8 cellular contexts compared by ENCODE assay signal in the genomic region with DNA sequence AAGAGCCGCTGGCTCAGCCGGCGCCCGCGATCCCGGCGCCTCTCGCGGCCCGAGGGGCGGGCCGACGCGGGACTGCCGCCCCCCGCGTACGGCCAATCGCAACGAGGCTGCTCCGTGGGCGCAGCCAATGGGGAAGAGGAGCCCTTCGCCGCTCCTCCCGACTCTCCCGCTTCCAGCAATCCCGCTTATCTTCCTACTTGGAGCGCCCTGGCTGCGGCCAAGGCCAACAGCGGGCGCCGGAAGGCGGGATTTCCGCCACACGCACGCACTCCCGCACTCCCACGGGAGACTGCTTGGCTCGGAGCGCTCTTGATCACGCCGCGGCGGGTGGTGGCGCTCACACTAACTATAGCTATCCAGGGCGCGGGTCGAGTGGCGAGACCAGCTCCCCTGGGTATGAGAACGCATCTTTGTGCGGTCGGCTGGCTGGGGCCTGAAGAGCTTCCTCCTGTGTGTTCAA. TPM values are rescaled to one million over a fixed set of nuclear protein-coding genes. Genes with fewer than 3 reads are reported as not detected.
DNase-seq lines count a peak whose midpoint lies in the region; ATAC-seq and TF ChIP-seq lines count a peak whose summit lies in the region.
"Not testable (repeated sequence)": the region's sequence is repeated elsewhere in the genome, so short reads cannot be mapped to it uniquely, and the experiment has no call there.

A gene with protein sequence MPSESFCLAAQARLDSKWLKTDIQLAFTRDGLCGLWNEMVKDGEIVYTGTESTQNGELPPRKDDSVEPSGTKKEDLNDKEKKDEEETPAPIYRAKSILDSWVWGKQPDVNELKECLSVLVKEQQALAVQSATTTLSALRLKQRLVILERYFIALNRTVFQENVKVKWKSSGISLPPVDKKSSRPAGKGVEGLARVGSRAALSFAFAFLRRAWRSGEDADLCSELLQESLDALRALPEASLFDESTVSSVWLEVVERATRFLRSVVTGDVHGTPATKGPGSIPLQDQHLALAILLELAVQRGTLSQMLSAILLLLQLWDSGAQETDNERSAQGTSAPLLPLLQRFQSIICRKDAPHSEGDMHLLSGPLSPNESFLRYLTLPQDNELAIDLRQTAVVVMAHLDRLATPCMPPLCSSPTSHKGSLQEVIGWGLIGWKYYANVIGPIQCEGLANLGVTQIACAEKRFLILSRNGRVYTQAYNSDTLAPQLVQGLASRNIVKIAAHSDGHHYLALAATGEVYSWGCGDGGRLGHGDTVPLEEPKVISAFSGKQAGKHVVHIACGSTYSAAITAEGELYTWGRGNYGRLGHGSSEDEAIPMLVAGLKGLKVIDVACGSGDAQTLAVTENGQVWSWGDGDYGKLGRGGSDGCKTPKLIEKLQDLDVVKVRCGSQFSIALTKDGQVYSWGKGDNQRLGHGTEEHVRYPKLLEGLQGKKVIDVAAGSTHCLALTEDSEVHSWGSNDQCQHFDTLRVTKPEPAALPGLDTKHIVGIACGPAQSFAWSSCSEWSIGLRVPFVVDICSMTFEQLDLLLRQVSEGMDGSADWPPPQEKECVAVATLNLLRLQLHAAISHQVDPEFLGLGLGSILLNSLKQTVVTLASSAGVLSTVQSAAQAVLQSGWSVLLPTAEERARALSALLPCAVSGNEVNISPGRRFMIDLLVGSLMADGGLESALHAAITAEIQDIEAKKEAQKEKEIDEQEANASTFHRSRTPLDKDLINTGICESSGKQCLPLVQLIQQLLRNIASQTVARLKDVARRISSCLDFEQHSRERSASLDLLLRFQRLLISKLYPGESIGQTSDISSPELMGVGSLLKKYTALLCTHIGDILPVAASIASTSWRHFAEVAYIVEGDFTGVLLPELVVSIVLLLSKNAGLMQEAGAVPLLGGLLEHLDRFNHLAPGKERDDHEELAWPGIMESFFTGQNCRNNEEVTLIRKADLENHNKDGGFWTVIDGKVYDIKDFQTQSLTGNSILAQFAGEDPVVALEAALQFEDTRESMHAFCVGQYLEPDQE (N-terminal part only) (minus strand): TSS at position 51 of the 460 bp plus-strand sequence. CDS start 746 bp downstream, outside the sequence.

- not testable (repeated sequence) for H3K9ac ChIP-seq in neural progenitor cell
- peak within 1 kb of the TSS in 1 of 5 donors; percentile 32 for H3K9ac ChIP-seq in subcutaneous abdominal adipose tissue (ENCODE audit: low read length in 5 of 5)

- not testable (repeated sequence) for ATAC-seq in T-cell (replicated peaks in 1 of 4)

- H3K9me3 Mint-ChIP-seq in T-cell, immature natural killer cell, neural progenitor cell: not testable (repeated sequence)

- not testable (repeated sequence) for H3K36me3 ChIP-seq in BJ (ENCODE audit: control insufficient read depth, insufficient read depth, low read length); neural progenitor cell; subcutaneous abdominal adipose tissue (ENCODE audit: control insufficient read depth in 5 of 5, insufficient read depth in 5 of 5, low read length in 5 of 5)

- H3K27me3 Mint-ChIP-seq in T-cell; immature natural killer cell (ENCODE audit: low read depth in 3 of 3); neural progenitor cell (ENCODE audit: insufficient read depth, low read depth): not testable (repeated sequence)

- H3F3A ChIP-seq in neural progenitor cell (ENCODE audit: low read depth) = not testable (repeated sequence)

- H3K4me3 ChIP-seq in BJ (ENCODE audit: low read depth, low read length) (peak within 1 kb of the TSS; percentile 35), epithelial cell of proximal tubule (ENCODE audit: low read depth, low read length) (peak within 1 kb of the TSS; percentile 51), neural progenitor cell (peak within 1 kb of the TSS; percentile 47), subcutaneous abdominal adipose tissue (ENCODE audit: low read depth in 1 of 5, low read length in 5 of 5) (peak within 1 kb of the TSS in 4 of 5 donors; percentile 39 to 59 (median 43))

- not testable (repeated sequence) for H3K4me1 ChIP-seq in neural progenitor cell; subcutaneous abdominal adipose tissue (ENCODE audit: control insufficient read depth in 5 of 5, insufficient read depth in 5 of 5, low read length in 5 of 5)

- not testable (repeated sequence) for H3K27ac ChIP-seq in adipose tissue (ENCODE audit: low read depth, low read length); neural progenitor cell; subcutaneous abdominal adipose tissue (ENCODE audit: low read depth, low read length)

- H3K4me1 Mint-ChIP-seq in T-cell = peaks cover 6 to 12% (median 8%) of the 10 kb centered on the region in 3 donors
- H3K4me1 Mint-ChIP-seq in immature natural killer cell = peaks cover 4 to 26% of the 10 kb centered on the region in 2 donors
- H3K4me1 Mint-ChIP-seq in neural progenitor cell = not testable (repeated sequence)

- not testable (repeated sequence) for H3K9me3 ChIP-seq in neural progenitor cell (ENCODE audit: low read depth); subcutaneous abdominal adipose tissue (ENCODE audit: control insufficient read depth in 5 of 5, low read length in 5 of 5)

- H3K4me2 ChIP-seq in neural progenitor cell = peak within 1 kb of the TSS; percentile 64

- TF ChIP-seq CTCF in BJ (IDR thresholded peaks at IDR 0.05; ENCODE audit: insufficient read depth, low read depth, low read length); epithelial cell of proximal tubule (conservative IDR thresholded peaks at IDR 0.05; ENCODE audit: low read depth, low read length); neural progenitor cell (IDR thresholded peaks at IDR 0.05): not testable (repeated sequence)

- DNase-seq in BJ (ENCODE audit: low read depth); HT1080 (ENCODE audit: low read depth); T-cell; epithelial cell of proximal tubule (ENCODE audit: low read depth); immature natural killer cell; neural progenitor cell (ENCODE audit: low spot score): not testable (repeated sequence)

- peak within 1 kb of the TSS; percentile 69 to 92 for H3K27ac Mint-ChIP-seq in T-cell
- peak within 1 kb of the TSS; percentile 78 to 94 (median 89) for H3K27ac Mint-ChIP-seq in immature natural killer cell
- peak within 1 kb of the TSS; percentile 92 for H3K27ac Mint-ChIP-seq in neural progenitor cell

- not testable (repeated sequence) for H2AFZ ChIP-seq in neural progenitor cell (replicated peaks)

- not testable (repeated sequence) for H3K27me3 ChIP-seq in BJ (ENCODE audit: control insufficient read depth, insufficient read depth, low read length); neural progenitor cell; subcutaneous abdominal adipose tissue (ENCODE audit: control insufficient read depth in 5 of 5, insufficient read depth in 4 of 5, low read length in 5 of 5)

- not testable (repeated sequence) for H3K36me3 Mint-ChIP-seq in T-cell, immature natural killer cell
- peaks cover 15% of the 10 kb centered on the region for H3K36me3 Mint-ChIP-seq in neural progenitor cell

- CTCF ChIA-PET in BJ (lab: Yijun Ruan, JAX); T-cell (lab: Charles Lee): not testable (repeated sequence)

- no CpG with 5 or more reads among the region's 52 CpGs for WGBS in adipose tissue, 3 donors

- H4K20me1 ChIP-seq in neural progenitor cell (ENCODE audit: low read depth) = not testable (repeated sequence)

- POLR2A ChIA-PET in BJ (lab: Charles Lee); T-cell (lab: Charles Lee): not testable (repeated sequence)

- H3K79me2 ChIP-seq in neural progenitor cell (ENCODE audit: low read depth) = peaks cover 13% of the 10 kb centered on the region

- H3K4me3 Mint-ChIP-seq in T-cell = peak within 1 kb of the TSS; percentile 84 to 100 (median 95)
- H3K4me3 Mint-ChIP-seq in immature natural killer cell = peak within 1 kb of the TSS; percentile 96 to 99 (median 98)
- peak within 1 kb of the TSS; percentile 99 for H3K4me3 Mint-ChIP-seq in neural progenitor cell

RNA-seq across cellular contexts. Expression of the gene that starts here (rescaled TPM):
- polyA plus RNA-seq in BJ (2011; rRNA removed) = 11.2 and 13.1 TPM in 2 replicates
- 32.0 and 45.1 TPM in 2 replicates for polyA minus RNA-seq in BJ (2011; rRNA and poly(A)+ RNA removed)
- total RNA-seq in HT1080 (2014; rRNA removed; shearing (Covaris generic)) = 33.1 TPM in 2 replicates
- polyA plus RNA-seq in HT1080 (2015; cell fraction: cytosol; rRNA removed) = 12.9 and 19.4 TPM in 2 replicates
- polyA plus RNA-seq in HT1080 (2015; cell fraction: nucleus; rRNA removed) = 52.7 and 53.7 TPM in 2 replicates
- total RNA-seq in T-cell = 10 to 100 TPM; 46.4 to 65.5 (median 55.4) TPM
- 10 to 100 TPM; 15.5 to 36.7 (median 27.5) TPM for polyA plus RNA-seq in adipose tissue
- 22.7 and 42.7 TPM in 2 replicates for total RNA-seq in epithelial cell of proximal tubule
- polyA plus RNA-seq in immature natural killer cell = 10 to 100 TPM in 1 of 3 donors, 1 to 10 TPM in 2; 4.8 to 13.9 (median 7.6) TPM
- total RNA-seq in neural progenitor cell (ENCODE audit: low replicate concordance) = 15.3 and 28.1 TPM in 2 replicates
